In genomic region chr17:4806770-4807533, GRCh38 we compare ENCODE assay signal across 8 cellular contexts. TPM values are rescaled to one million over a fixed set of nuclear protein-coding genes. Genes with fewer than 3 reads are reported as not detected.
DNase-seq lines count a peak whose midpoint lies in the region; ATAC-seq and TF ChIP-seq lines count a peak whose summit lies in the region.

PLD2 (plus strand) TSS chr17:4807152; CDS start chr17:4807773, 621 bp downstream.

- TF ChIP-seq EP300 in neural cell (conservative IDR thresholded peaks at IDR 0.05; ENCODE audit: poor library complexity, severe bottlenecking): no peak

- H3K36me3 ChIP-seq in neural cell (ENCODE audit: insufficient read depth, low read length): no peaks in the 10 kb centered on the region

- TF ChIP-seq RAD21 in neural cell (conservative IDR thresholded peaks at IDR 0.05): no peak

- H3F3A ChIP-seq in neural cell (ENCODE audit: insufficient read depth, low read length, poor library complexity, severe bottlenecking): no peaks in the 10 kb centered on the region

- H3K79me2 ChIP-seq in neural cell (replicated peaks; ENCODE audit: insufficient read depth, low read length): no peaks in the 10 kb centered on the region

- no peaks in the 10 kb centered on the region for H3K27me3 Mint-ChIP-seq in stimulated activated naive CD8-positive, alpha-beta T cell treated with anti-CD3 and anti-CD28 coated beads, Interleukin-15, Interleukin-2, amounts not matched to agents 100 ng/mL and 50 ng/mL, for 24 hours

- H3K4me1 Mint-ChIP-seq in stimulated activated naive CD8-positive, alpha-beta T cell treated with anti-CD3 and anti-CD28 coated beads, Interleukin-15, Interleukin-2, amounts not matched to agents 100 ng/mL and 50 ng/mL, for 24 hours (ENCODE audit: low read depth): peaks cover 11% of the 10 kb centered on the region

- H3K9me3 ChIP-seq in neural cell (ENCODE audit: low read length): no peaks in the 10 kb centered on the region

- peak; percentile 92 for DNase-seq in DMS 273 (lab: John Stamatoyannopoulos, UW; ENCODE audit: unreplicated experiment)
- peak; percentile 93 for DNase-seq in HuH-7.5 (ENCODE audit: low spot score)
- DNase-seq in activated gamma-delta T cell (lab: John Stamatoyannopoulos, UW): peak; percentile 78
- DNase-seq in fibroblast of villous mesenchyme (ENCODE audit: low read depth): peak; percentile 73

- TF ChIP-seq CTCF in fibroblast of villous mesenchyme (IDR thresholded peaks at IDR 0.05; ENCODE audit: insufficient read depth, low read depth, low read length): no peak
- no peak for TF ChIP-seq CTCF in neural cell (IDR thresholded peaks at IDR 0.05; ENCODE audit: poor library complexity, severe bottlenecking)

- H3K4me3 Mint-ChIP-seq in stimulated activated naive CD8-positive, alpha-beta T cell treated with anti-CD3 and anti-CD28 coated beads, Interleukin-15, Interleukin-2, amounts not matched to agents 100 ng/mL and 50 ng/mL, for 24 hours: peak within 1 kb of the TSS; percentile 77

- no peak within 1 kb of the TSS for H2AFZ ChIP-seq in neural cell (ENCODE audit: low read depth, low read length)

- peaks cover 11% of the 10 kb centered on the region for H3K27me3 ChIP-seq in neural cell (ENCODE audit: insufficient read depth, low read depth, low read length)

- peak within 1 kb of the TSS; percentile 46 for H3K9ac ChIP-seq in neural cell (ENCODE audit: low read length)

- no peak within 1 kb of the TSS for H3K27ac Mint-ChIP-seq in stimulated activated naive CD8-positive, alpha-beta T cell treated with anti-CD3 and anti-CD28 coated beads, Interleukin-15, Interleukin-2, amounts not matched to agents 100 ng/mL and 50 ng/mL, for 24 hours

- peak; percentile 87 for ATAC-seq in GM21390 (IDR thresholded peaks at IDR 0.05; ENCODE audit: unreplicated experiment)

- H3K27ac ChIP-seq in neural cell (ENCODE audit: low read length): no peak within 1 kb of the TSS

- no peak within 1 kb of the TSS for H3K4me2 ChIP-seq in neural cell (ENCODE audit: low read length)

- no peaks in the 10 kb centered on the region for H4K20me1 ChIP-seq in neural cell (ENCODE audit: insufficient read depth)

- TF ChIP-seq POLR2A in Raji (IDR thresholded peaks at IDR 0.05; ENCODE audit: insufficient read depth, low read depth, low read length): peak; percentile 67

- no peaks in the 10 kb centered on the region for H3K9me2 ChIP-seq in neural cell (ENCODE audit: insufficient read depth, low read length)

- H3K4me3 ChIP-seq in fibroblast of villous mesenchyme (ENCODE audit: low read depth, low read length) (peak within 1 kb of the TSS; percentile 76), neural cell (ENCODE audit: low read length) (peak within 1 kb of the TSS; percentile 62)

- no peaks in the 10 kb centered on the region for H3K9me3 Mint-ChIP-seq in stimulated activated naive CD8-positive, alpha-beta T cell treated with anti-CD3 and anti-CD28 coated beads, Interleukin-15, Interleukin-2, amounts not matched to agents 100 ng/mL and 50 ng/mL, for 24 hours

- no peaks in the 10 kb centered on the region for H3K36me3 Mint-ChIP-seq in stimulated activated naive CD8-positive, alpha-beta T cell treated with anti-CD3 and anti-CD28 coated beads, Interleukin-15, Interleukin-2, amounts not matched to agents 100 ng/mL and 50 ng/mL, for 24 hours (ENCODE audit: low read depth)

TF ChIP-seq in neural cell, 6 proteins besides CTCF, POLR2A, EP300 and RAD21:
- TF ChIP-seq POLR2AphosphoS5 (IDR thresholded peaks at IDR 0.05): no peak
- no peak for TF ChIP-seq TAF1 (IDR thresholded peaks at IDR 0.05; ENCODE audit: low read depth)
- no peak for TF ChIP-seq MXI1 (conservative IDR thresholded peaks at IDR 0.05; ENCODE audit: poor library complexity, severe bottlenecking)
- no peak for TF ChIP-seq SMC3 (conservative IDR thresholded peaks at IDR 0.05; ENCODE audit: poor library complexity)
- no peak for TF ChIP-seq EZH2 (IDR thresholded peaks at IDR 0.05; ENCODE audit: borderline replicate concordance, insufficient read depth, low read length, poor library complexity, severe bottlenecking)
- no peak for TF ChIP-seq REST (IDR thresholded peaks at IDR 0.05; ENCODE audit: borderline replicate concordance)

RNA-seq across cellular contexts. Expression of gene PLD2, which starts in this region (rescaled TPM):
- total RNA-seq in fibroblast of villous mesenchyme: 11.7 and 13.9 TPM in 2 replicates
- polyA plus RNA-seq in neural cell: 2.0 and 3.9 TPM in 2 replicates
- polyA minus RNA-seq in neural cell: 2.7 and 4.2 TPM in 2 replicates
